Comparison of ENCODE assay signal across 1 cellular context in the genomic region with DNA sequence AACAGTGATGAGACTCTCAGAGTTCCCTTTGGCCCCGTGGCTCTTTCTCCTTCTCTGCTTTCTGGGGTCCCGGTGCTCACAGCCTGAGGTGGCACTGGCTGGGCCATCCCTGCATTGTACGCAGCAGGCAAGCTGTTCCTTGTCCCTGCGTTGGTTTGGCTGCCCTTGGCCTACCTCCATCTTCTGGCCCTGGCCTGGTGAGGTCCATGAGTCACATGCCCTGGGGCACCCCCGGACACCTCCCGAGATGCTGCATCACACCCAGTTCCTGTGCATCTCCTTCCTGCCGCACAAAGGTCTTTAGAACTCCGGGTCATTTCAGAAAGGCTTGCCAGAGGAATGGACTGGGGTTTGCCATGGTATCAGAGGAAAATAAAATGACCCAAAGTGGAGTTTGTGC.
TF ChIP-seq lines count a peak whose summit lies in the region.

No MANE protein-coding gene starts in this region.

TF ChIP-seq in A549, 52 proteins besides CTCF, POLR2A, EP300 and RAD21:
- no peak for TF ChIP-seq FOXS1 (CRISPR knock-in tag; IDR thresholded peaks at IDR 0.05)
- TF ChIP-seq KDM1A (IDR thresholded peaks at IDR 0.05; ENCODE audit: low read depth) = no peak
- TF ChIP-seq FOSL2 (IDR thresholded peaks at IDR 0.05) = no peak
- peak; percentile 32; the same call in 1 of the 2 replicates for TF ChIP-seq FOSL2 (CRISPR knock-in tag; IDR thresholded peaks at IDR 0.05)
- TF ChIP-seq TP53 (CRISPR knock-in tag; IDR thresholded peaks at IDR 0.05) = no peak
- no peak for TF ChIP-seq NR3C1 (IDR thresholded peaks at IDR 0.05)
- TF ChIP-seq ZNF302 (CRISPR knock-in tag; IDR thresholded peaks at IDR 0.05) = no peak
